17 cellular contexts compared by ENCODE assay signal in genomic region chr1:224541901-224542610, GRCh38.
DNase-seq lines count a peak whose midpoint lies in the region; ATAC-seq and TF ChIP-seq lines count a peak whose summit lies in the region.
"Had no signal": no experiment of that assay in that cellular context is flagged by ENCODE, and none has a peak within 500 bp of the region (broad histone marks: within the 10 kb centered on the region; RNA-seq: fewer than 3 reads in every experiment).

No MANE protein-coding gene starts in this region.

- peaks cover 6% of the 10 kb centered on the region for H3F3A ChIP-seq in Loucy (ENCODE audit: low read depth)

- ATAC-seq in psoas muscle (no peak), GM18907 (IDR thresholded peaks at IDR 0.05; ENCODE audit: unreplicated experiment) (no peak), esophagus mucosa (no peak)

- H3K9me3 Mint-ChIP-seq in brain, result peaks cover 0 to 2% (median 0%) of the 10 kb centered on the region in 5 experiments
- H3K9me3 Mint-ChIP-seq: activated CD4-positive, alpha-beta memory T cell treated with anti-CD3 and anti-CD28 coated beads for 36 hours had no signal

- no peaks in the 10 kb centered on the region for H3K9me2 ChIP-seq in Loucy (replicated peaks; ENCODE audit: low read depth, low read length)

- no peak overlapping the region for H3K27ac ChIP-seq in psoas muscle
- H3K27ac ChIP-seq: adrenal gland, colonic mucosa, esophagus squamous epithelium, parathyroid adenoma, spleen, upper lobe of left lung had no signal

- H3K9ac ChIP-seq in Loucy (ENCODE audit: low read depth, low read length, poor library complexity, severe bottlenecking), result no peak overlapping the region
- H3K9ac ChIP-seq: parathyroid adenoma had no signal

- intact Hi-C loops in psoas muscle (cut with DNase I), result no loop called here

- peak overlapping the region; percentile 55 for H3K4me2 ChIP-seq in Loucy (ENCODE audit: low read depth, low read length, poor library complexity, severe bottlenecking)

- H3K9me3 ChIP-seq in Loucy (ENCODE audit: insufficient read depth, low read depth, low read length) (no peaks in the 10 kb centered on the region), psoas muscle (no peaks in the 10 kb centered on the region)
- H3K9me3 ChIP-seq: adrenal gland, Caco-2, colonic mucosa, esophagus squamous epithelium, spleen, upper lobe of left lung had no signal

- no peaks in the 10 kb centered on the region for H3K36me3 Mint-ChIP-seq in brain
- H3K36me3 Mint-ChIP-seq: activated CD4-positive, alpha-beta memory T cell treated with anti-CD3 and anti-CD28 coated beads for 36 hours had no signal

- H3K4me1 Mint-ChIP-seq in brain, result peaks cover 50% of the 10 kb centered on the region

- H3K4me3 Mint-ChIP-seq in brain, result no peak overlapping the region
- H3K4me3 Mint-ChIP-seq: activated CD4-positive, alpha-beta memory T cell treated with anti-CD3 and anti-CD28 coated beads for 36 hours had no signal

- H3K4me3 ChIP-seq in AG10803 (ENCODE audit: low read length) (no peak overlapping the region), Loucy (ENCODE audit: low read length, poor library complexity, severe bottlenecking) (peak overlapping the region; percentile 24), psoas muscle (no peak overlapping the region)
- H3K4me3 ChIP-seq: adrenal gland, colonic mucosa, esophagus squamous epithelium, hepatocyte, spleen, upper lobe of left lung had no signal

- no peaks in the 10 kb centered on the region for H3K36me3 ChIP-seq in Loucy (ENCODE audit: insufficient read depth, low read length)
- H3K36me3 ChIP-seq in psoas muscle (ENCODE audit: insufficient read depth in 1 of 2, low read depth in 1 of 2), result no peaks in the 10 kb centered on the region
- H3K36me3 ChIP-seq: adrenal gland, colonic mucosa, esophagus squamous epithelium, spleen, upper lobe of left lung had no signal

- no peak for TF ChIP-seq CTCF in AG10803 (conservative IDR thresholded peaks at IDR 0.05; ENCODE audit: low read length)
- TF ChIP-seq CTCF in Loucy (conservative IDR thresholded peaks at IDR 0.05; ENCODE audit: low read length), result no peak
- TF ChIP-seq CTCF in brain (conservative IDR thresholded peaks at IDR 0.05), result no peak
- no peak for TF ChIP-seq CTCF in psoas muscle (IDR thresholded peaks at IDR 0.05)

- peak; percentile 43 for DNase-seq in AG10803 (ENCODE audit: low read depth)
- DNase-seq in lung microvascular endothelial cell (ENCODE audit: low read depth in 2 of 2), result peak; percentile 69 to 85
- no peak for DNase-seq in psoas muscle
- no peak for DNase-seq in NCI-H1417 treated with DMSO at 0.1 percent for 48 hours (lab: John Stamatoyannopoulos, UW)
- DNase-seq: Caco-2, colonic mucosa, esophagus squamous epithelium, spleen had no signal

- H3K4me1 ChIP-seq in Loucy (ENCODE audit: insufficient read depth, low read length, poor library complexity, severe bottlenecking), result peaks cover 47% of the 10 kb centered on the region
- no peaks in the 10 kb centered on the region for H3K4me1 ChIP-seq in psoas muscle
- H3K4me1 ChIP-seq: adrenal gland, Caco-2, colonic mucosa, parathyroid adenoma, spleen had no signal

- H3K79me2 ChIP-seq in Loucy (ENCODE audit: insufficient read depth, low read length), result no peaks in the 10 kb centered on the region
- H3K79me2 ChIP-seq: hepatocyte, parathyroid adenoma had no signal

- WGBS in psoas muscle, 3 donors, result 77 to 81% (median 80%) methylated on average over 5 of the region's 5 CpGs

- peak overlapping the region in 3 of 5 experiments; percentile 12 to 72 (median 60) for H3K27ac Mint-ChIP-seq in brain

- H2AFZ ChIP-seq in Loucy (ENCODE audit: low read length), result no peak overlapping the region
- H2AFZ ChIP-seq: parathyroid adenoma had no signal

- no peaks in the 10 kb centered on the region for H3K27me3 Mint-ChIP-seq in brain
- H3K27me3 Mint-ChIP-seq: activated CD4-positive, alpha-beta memory T cell treated with anti-CD3 and anti-CD28 coated beads for 36 hours had no signal

- no peaks in the 10 kb centered on the region for H4K20me1 ChIP-seq in Loucy (ENCODE audit: insufficient read depth, low read length, poor library complexity, severe bottlenecking)

- no peaks in the 10 kb centered on the region for H3K27me3 ChIP-seq in Loucy (ENCODE audit: insufficient read depth, low read length, poor library complexity, severe bottlenecking)
- no peaks in the 10 kb centered on the region for H3K27me3 ChIP-seq in psoas muscle (ENCODE audit: insufficient read depth in 3 of 3, low read length in 2 of 3)
- H3K27me3 ChIP-seq: adrenal gland, colonic mucosa, esophagus squamous epithelium, hepatocyte, spleen, upper lobe of left lung had no signal

Comparison
In these comparisons a context has a peak if more than half of its experiments do, and no peak if none do; other contexts are left out.
1. DNase-seq: peak in AG10803 (single experiment) and lung microvascular endothelial cell (2 of 2); none in psoas muscle (0 of 2) and NCI-H1417 treated with DMSO at 0.1 percent for 48 hours (single experiment).